ENCODE assay signal across 1 cellular context in genomic region chr18:42620585-42620984, GRCh38.
TF ChIP-seq lines count a peak whose summit lies in the region.

No MANE protein-coding gene starts in this region.

TF ChIP-seq in GM23338, 12 proteins besides CTCF, POLR2A, EP300 and RAD21 (continued from another document):
- TF ChIP-seq REST (IDR thresholded peaks at IDR 0.05; ENCODE audit: unreplicated experiment) (no peak), ZNF114 (CRISPR knock-in tag; IDR thresholded peaks at IDR 0.05) (no peak), ZNF462 (CRISPR knock-in tag; IDR thresholded peaks at IDR 0.05) (no peak), POLR2AphosphoS5 (IDR thresholded peaks at IDR 0.05; ENCODE audit: low read depth) (no peak), ETS1 (IDR thresholded peaks at IDR 0.05) (no peak), EZH2 (IDR thresholded peaks at IDR 0.05; ENCODE audit: low read depth, unreplicated experiment) (no peak)
